Comparison of ENCODE assay signal across 22 cellular contexts in the genomic region with DNA sequence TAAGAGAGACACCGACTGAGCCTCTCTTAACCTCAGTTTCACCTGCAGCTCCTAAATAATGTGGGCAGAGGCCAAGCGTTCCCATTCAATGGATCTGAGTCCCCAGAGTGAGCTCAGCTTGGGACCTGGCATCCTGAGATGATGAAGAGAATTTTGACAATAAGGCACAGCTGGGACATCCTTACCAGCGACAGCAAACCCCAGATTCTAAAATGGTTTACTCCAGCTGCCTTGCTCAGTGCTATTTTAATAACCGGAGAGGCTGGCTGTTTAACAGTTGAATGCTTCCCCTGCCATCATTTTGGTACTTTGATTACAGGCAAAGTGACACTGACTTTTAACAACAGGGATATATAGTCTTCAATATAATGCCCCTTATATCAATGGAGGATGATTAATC.
DNase-seq lines count a peak whose midpoint lies in the region; ATAC-seq, FAIRE-seq and TF ChIP-seq lines count a peak whose summit lies in the region.
"Had no signal": no experiment of that assay in that cellular context is flagged by ENCODE, and none has a peak within 500 bp of the region (broad histone marks: within the 10 kb centered on the region; RNA-seq: fewer than 3 reads in every experiment).

No MANE protein-coding gene starts in this region.

- TF ChIP-seq POLR2A in GM12892 (IDR thresholded peaks at IDR 0.05; ENCODE audit: low read depth, low read length), result no peak

- H3K9me3 ChIP-seq in neural cell (ENCODE audit: low read length), result no peaks in the 10 kb centered on the region
- H3K9me3 ChIP-seq: BLaER1 treated with 17β-estradiol and CSF1 and Interleukin-3, amounts not matched to agents 10 nM and 100 nM; Caco-2 had no signal

- H4K20me1 ChIP-seq in neural cell (ENCODE audit: insufficient read depth), result no peaks in the 10 kb centered on the region
- H4K20me1 ChIP-seq: BLaER1 treated with 17β-estradiol and CSF1 and Interleukin-3, amounts not matched to agents 10 nM and 100 nM had no signal

- H3F3A ChIP-seq in neural cell (ENCODE audit: insufficient read depth, low read length, poor library complexity, severe bottlenecking), result no peaks in the 10 kb centered on the region

- intact Hi-C loops in dorsolateral prefrontal cortex (cut with DNase I) (loop anchor here in 1 of 2 donors (5.0 kb wide), 1 partner anchor 52 kb away; no protein-coding TSS in a partner anchor), left colon (cut with DNase I, micrococcal nuclease) (no loop called here)

- H3K27me3 ChIP-seq in dorsolateral prefrontal cortex, result no peaks in the 10 kb centered on the region
- no peaks in the 10 kb centered on the region for H3K27me3 ChIP-seq in neural cell (ENCODE audit: insufficient read depth, low read depth, low read length)
- H3K27me3 ChIP-seq: BLaER1 treated with 17β-estradiol and CSF1 and Interleukin-3, amounts not matched to agents 10 nM and 100 nM had no signal

- TF ChIP-seq RAD21 in neural cell (conservative IDR thresholded peaks at IDR 0.05), result no peak

- no peak overlapping the region for H3K9ac ChIP-seq in neural cell (ENCODE audit: low read length)
- H3K9ac ChIP-seq: BLaER1 treated with 17β-estradiol and CSF1 and Interleukin-3, amounts not matched to agents 10 nM and 100 nM had no signal

- no peak for DNase-seq in GM12892 (ENCODE audit: insufficient read length)
- peak; percentile 6 to 45 for DNase-seq in NCI-H526 (lab: John Stamatoyannopoulos, UW)
- peak in 1 of 10 donors; percentile 13 for DNase-seq in dorsolateral prefrontal cortex
- DNase-seq in stimulated activated CD4-positive, alpha-beta T cell treated with anti-CD3 and anti-CD28 coated beads, Interleukin-4, amount 100 ng/mL, for 4 hours, result no peak
- DNase-seq in left colon, result no peak
- no peak for DNase-seq in COLO829 (ENCODE audit: low spot score)
- DNase-seq: 8988T; Caco-2; CD8-positive, alpha-beta T cell; DMS79; GDM1; HCEC 1CT; HFFc6; IMR-90 had no signal

- no peaks in the 10 kb centered on the region for H3K9me2 ChIP-seq in neural cell (ENCODE audit: insufficient read depth, low read length)

- H3K4me3 ChIP-seq in dorsolateral prefrontal cortex (no peak overlapping the region), neural cell (ENCODE audit: low read length) (peak overlapping the region; percentile 14)
- H3K4me3 ChIP-seq: BLaER1 treated with 17β-estradiol and CSF1 and Interleukin-3, amounts not matched to agents 10 nM and 100 nM; GM23338; K562 had no signal

- no peak overlapping the region for H2AFZ ChIP-seq in neural cell (ENCODE audit: low read depth, low read length)
- H2AFZ ChIP-seq: GM23338 had no signal

- no peak overlapping the region for H3K4me2 ChIP-seq in neural cell (ENCODE audit: low read length)
- H3K4me2 ChIP-seq: BLaER1 treated with 17β-estradiol and CSF1 and Interleukin-3, amounts not matched to agents 10 nM and 100 nM; GM23338 had no signal

- TF ChIP-seq CTCF in dorsolateral prefrontal cortex (IDR thresholded peaks at IDR 0.05 in 54 of 56, conservative IDR thresholded peaks at IDR 0.05 in 2 of 56; ENCODE audit: low read depth in 1 of 56, partially characterized antibody in 56 of 56) (no peak), neural cell (IDR thresholded peaks at IDR 0.05; ENCODE audit: poor library complexity, severe bottlenecking) (no peak)

- TF ChIP-seq EP300 in neural cell (conservative IDR thresholded peaks at IDR 0.05; ENCODE audit: poor library complexity, severe bottlenecking), result no peak

- no peaks in the 10 kb centered on the region for H3K79me2 ChIP-seq in neural cell (replicated peaks; ENCODE audit: insufficient read depth, low read length)

- H3K36me3 ChIP-seq in neural cell (ENCODE audit: insufficient read depth, low read length), result no peaks in the 10 kb centered on the region
- H3K36me3 ChIP-seq: BLaER1 treated with 17β-estradiol and CSF1 and Interleukin-3, amounts not matched to agents 10 nM and 100 nM had no signal

- peak; percentile 17 for FAIRE-seq in GM12892 (lab: Jason Lieb, UNC)
- FAIRE-seq: D721Med, H54, HTR-8/SVneo, K562 had no signal

- H3K27ac ChIP-seq in dorsolateral prefrontal cortex (peak overlapping the region in 50 of 59 donors; percentile 2 to 80 (median 60)), neural cell (ENCODE audit: low read length) (peak overlapping the region; percentile 3)
- H3K27ac ChIP-seq: BLaER1 treated with 17β-estradiol and CSF1 and Interleukin-3, amounts not matched to agents 10 nM and 100 nM had no signal

- ATAC-seq in GM19467 (IDR thresholded peaks at IDR 0.05; ENCODE audit: unreplicated experiment) (no peak), left colon (no peak)
- ATAC-seq: CD8-positive, alpha-beta T cell; GM23338; K562 had no signal

TF ChIP-seq in neural cell, 6 proteins besides CTCF, POLR2A, EP300 and RAD21:
- TF ChIP-seq MXI1 (conservative IDR thresholded peaks at IDR 0.05; ENCODE audit: poor library complexity, severe bottlenecking) (no peak), TAF1 (IDR thresholded peaks at IDR 0.05; ENCODE audit: low read depth) (no peak), EZH2 (IDR thresholded peaks at IDR 0.05; ENCODE audit: borderline replicate concordance, insufficient read depth, low read length, poor library complexity, severe bottlenecking) (no peak), POLR2AphosphoS5 (IDR thresholded peaks at IDR 0.05) (no peak), SMC3 (conservative IDR thresholded peaks at IDR 0.05; ENCODE audit: poor library complexity) (no peak)
- TF ChIP-seq, protein P1, sequence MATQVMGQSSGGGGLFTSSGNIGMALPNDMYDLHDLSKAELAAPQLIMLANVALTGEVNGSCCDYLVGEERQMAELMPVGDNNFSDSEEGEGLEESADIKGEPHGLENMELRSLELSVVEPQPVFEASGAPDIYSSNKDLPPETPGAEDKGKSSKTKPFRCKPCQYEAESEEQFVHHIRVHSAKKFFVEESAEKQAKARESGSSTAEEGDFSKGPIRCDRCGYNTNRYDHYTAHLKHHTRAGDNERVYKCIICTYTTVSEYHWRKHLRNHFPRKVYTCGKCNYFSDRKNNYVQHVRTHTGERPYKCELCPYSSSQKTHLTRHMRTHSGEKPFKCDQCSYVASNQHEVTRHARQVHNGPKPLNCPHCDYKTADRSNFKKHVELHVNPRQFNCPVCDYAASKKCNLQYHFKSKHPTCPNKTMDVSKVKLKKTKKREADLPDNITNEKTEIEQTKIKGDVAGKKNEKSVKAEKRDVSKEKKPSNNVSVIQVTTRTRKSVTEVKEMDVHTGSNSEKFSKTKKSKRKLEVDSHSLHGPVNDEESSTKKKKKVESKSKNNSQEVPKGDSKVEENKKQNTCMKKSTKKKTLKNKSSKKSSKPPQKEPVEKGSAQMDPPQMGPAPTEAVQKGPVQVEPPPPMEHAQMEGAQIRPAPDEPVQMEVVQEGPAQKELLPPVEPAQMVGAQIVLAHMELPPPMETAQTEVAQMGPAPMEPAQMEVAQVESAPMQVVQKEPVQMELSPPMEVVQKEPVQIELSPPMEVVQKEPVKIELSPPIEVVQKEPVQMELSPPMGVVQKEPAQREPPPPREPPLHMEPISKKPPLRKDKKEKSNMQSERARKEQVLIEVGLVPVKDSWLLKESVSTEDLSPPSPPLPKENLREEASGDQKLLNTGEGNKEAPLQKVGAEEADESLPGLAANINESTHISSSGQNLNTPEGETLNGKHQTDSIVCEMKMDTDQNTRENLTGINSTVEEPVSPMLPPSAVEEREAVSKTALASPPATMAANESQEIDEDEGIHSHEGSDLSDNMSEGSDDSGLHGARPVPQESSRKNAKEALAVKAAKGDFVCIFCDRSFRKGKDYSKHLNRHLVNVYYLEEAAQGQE (IDR thresholded peaks at IDR 0.05; ENCODE audit: borderline replicate concordance), result no peak

Comparison
In these comparisons a context has a peak if more than half of its experiments do, and no peak if none do; other contexts are left out.
1. DNase-seq: peak in NCI-H526 (2 of 2); none in GM12892 (single experiment), stimulated activated CD4-positive, alpha-beta T cell treated with anti-CD3 and anti-CD28 coated beads, Interleukin-4, amount 100 ng/mL, for 4 hours (0 of 2), left colon (0 of 2) and COLO829 (single experiment).